8 cellular contexts compared by ENCODE assay signal in the genomic region with DNA sequence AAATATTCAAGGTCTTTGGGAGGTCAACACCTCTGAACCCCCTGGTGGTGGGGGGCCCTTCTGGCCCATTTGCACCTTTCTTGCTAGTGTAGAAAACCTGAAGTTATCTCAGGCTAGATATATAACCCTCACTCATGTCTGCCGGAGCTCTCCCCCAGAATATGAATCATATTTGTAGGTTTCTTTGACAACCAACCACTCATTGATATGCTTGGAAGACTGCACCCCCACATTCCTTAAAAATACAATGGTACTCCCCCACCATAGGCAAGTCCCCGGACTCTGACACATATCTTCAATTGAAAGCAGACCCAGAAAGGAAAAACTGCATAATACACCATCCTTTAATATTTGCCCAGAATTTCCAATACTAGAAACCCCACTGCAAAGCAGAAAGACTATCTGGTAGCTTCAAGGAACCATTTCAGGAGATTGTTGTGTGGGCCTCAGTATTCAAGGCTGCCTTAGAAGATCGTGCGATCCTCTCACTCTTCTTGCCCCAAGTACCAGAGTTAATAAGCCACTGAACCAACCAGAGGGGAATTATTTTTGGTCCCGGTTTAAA. TPM values are rescaled to one million over a fixed set of nuclear protein-coding genes. Genes with fewer than 3 reads are reported as not detected.
DNase-seq lines count a peak whose midpoint lies in the region; ATAC-seq and TF ChIP-seq lines count a peak whose summit lies in the region.

No MANE protein-coding gene starts in this region.

- H3K27me3 Mint-ChIP-seq in CD8-positive, alpha-beta T cell (ENCODE audit: low read depth) = no peaks in the 10 kb centered on the region

- no peak for TF ChIP-seq CTCF in CD8-positive, alpha-beta T cell (IDR thresholded peaks at IDR 0.05)
- TF ChIP-seq CTCF in cardiac fibroblast (IDR thresholded peaks at IDR 0.05; ENCODE audit: low read depth, low read length) = no peak

- intact Hi-C loops in CD8-positive, alpha-beta T cell (cut with DNase I, micrococcal nuclease) = loop anchor here (2.0 to 10.0 kb wide), 10 partner anchors 68 to 1318 kb away; a partner anchor contains a TSS
- intact Hi-C loops in aorta (cut with DNase I) = loop anchor here in 1 of 2 donors (5.0 to 10.0 kb wide), 3 partner anchors 162 to 217 kb away; a partner anchor contains a TSS

- H3K9ac ChIP-seq in mucosa of rectum (ENCODE audit: low read depth in 1 of 2, low read length in 2 of 2) = peak overlapping the region; percentile 92 to 100

- CTCF ChIA-PET in CD8-positive, alpha-beta T cell (lab: Charles Lee) = interaction anchor here (2.3 to 2.9 kb wide), 2 partner anchors 41 to 157 kb away, joined by 6 to 9 read pairs; a partner anchor contains a TSS

- peak overlapping the region; percentile 40 for H3K4me3 ChIP-seq in CD8-positive, alpha-beta T cell (ENCODE audit: low read depth, low read length)
- H3K4me3 ChIP-seq in MG63 (peak overlapping the region; percentile 96), cardiac fibroblast (replicated peaks in 1 of 2; ENCODE audit: low read depth in 2 of 2, low read length in 2 of 2) (peak overlapping the region; percentile 96 to 99), mucosa of rectum (ENCODE audit: low read length in 2 of 2) (peak overlapping the region; percentile 93 to 99), aorta (ENCODE audit: low read length in 2 of 2) (peak overlapping the region; percentile 11 to 44)

- POLR2A ChIA-PET in CD8-positive, alpha-beta T cell (lab: Charles Lee) = interaction anchor here (0.6 to 3.6 kb wide), 9 partner anchors 9 to 534 kb away, joined by 3 to 25 read pairs (median 4); a partner anchor contains a TSS

- 22% methylated on average over 5 of the region's 5 CpGs for WGBS in aorta, 2 donors

- peak; percentile 15 for ATAC-seq in CD8-positive, alpha-beta T cell
- ATAC-seq in GM21723 (IDR thresholded peaks at IDR 0.05; ENCODE audit: unreplicated experiment) = peak; percentile 7
- ATAC-seq in aorta (ENCODE audit: low FRiP score) = peak; percentile 0

- H3K36me3 ChIP-seq in CD8-positive, alpha-beta T cell (ENCODE audit: insufficient read depth, low read length) = no peaks in the 10 kb centered on the region
- H3K36me3 ChIP-seq in MG63 (peaks cover 31% of the 10 kb centered on the region), mucosa of rectum (ENCODE audit: control insufficient read depth in 2 of 2, insufficient read depth in 2 of 2, low read length in 2 of 2) (peaks cover 0 to 2% of the 10 kb centered on the region in 2 donors), aorta (ENCODE audit: control insufficient read depth in 1 of 2, insufficient read depth in 2 of 2, low read length in 1 of 2) (no peaks in the 10 kb centered on the region)

- DNase-seq in CD8-positive, alpha-beta T cell = peak in 1 of 7 experiments; percentile 10
- DNase-seq in MG63 (no peak), cardiac fibroblast (ENCODE audit: low read depth in 2 of 2) (peak; percentile 5 to 35), aorta (no peak), NCI-H1694 (lab: John Stamatoyannopoulos, UW) (no peak), NCI-H1694 treated with DMSO at 0.1 percent for 48 hours (lab: John Stamatoyannopoulos, UW) (no peak)

- peaks cover 40% of the 10 kb centered on the region for H3K4me1 ChIP-seq in CD8-positive, alpha-beta T cell (ENCODE audit: insufficient read depth, low read length)
- H3K4me1 ChIP-seq in mucosa of rectum (ENCODE audit: control insufficient read depth in 2 of 2, insufficient read depth in 2 of 2, low read length in 2 of 2) (peaks cover 17 to 18% of the 10 kb centered on the region in 2 donors), aorta (ENCODE audit: control insufficient read depth in 1 of 2, insufficient read depth in 2 of 2, low read length in 2 of 2) (no peaks in the 10 kb centered on the region)

- peak overlapping the region; percentile 99 for H3K27ac Mint-ChIP-seq in CD8-positive, alpha-beta T cell

- peaks cover 57% of the 10 kb centered on the region for H3K4me1 Mint-ChIP-seq in CD8-positive, alpha-beta T cell (ENCODE audit: low read depth)

- H3K36me3 Mint-ChIP-seq in CD8-positive, alpha-beta T cell = peaks cover 31% of the 10 kb centered on the region

- H3K9me3 ChIP-seq in CD8-positive, alpha-beta T cell (ENCODE audit: low read length) = no peaks in the 10 kb centered on the region
- H3K9me3 ChIP-seq in MG63 = no peaks in the 10 kb centered on the region
- H3K9me3 ChIP-seq in mucosa of rectum (ENCODE audit: control insufficient read depth in 2 of 2, low read length in 2 of 2) = no peaks in the 10 kb centered on the region
- no peaks in the 10 kb centered on the region for H3K9me3 ChIP-seq in aorta (ENCODE audit: control insufficient read depth, low read length)

- peak overlapping the region; percentile 91 for H3K4me3 Mint-ChIP-seq in CD8-positive, alpha-beta T cell

- H3K27ac ChIP-seq in CD8-positive, alpha-beta T cell (ENCODE audit: low read depth, low read length) = peak overlapping the region; percentile 98
- H3K27ac ChIP-seq in mucosa of rectum (ENCODE audit: low read depth in 2 of 2, low read length in 2 of 2) (peak overlapping the region; percentile 99), aorta (ENCODE audit: low read depth in 1 of 2, low read length in 2 of 2) (peak overlapping the region; percentile 28 to 39)

- H3K9me3 Mint-ChIP-seq in CD8-positive, alpha-beta T cell = peaks cover 2% of the 10 kb centered on the region

- no peaks in the 10 kb centered on the region for H3K27me3 ChIP-seq in CD8-positive, alpha-beta T cell (ENCODE audit: insufficient read depth, low read length)
- H3K27me3 ChIP-seq in MG63 = no peaks in the 10 kb centered on the region
- H3K27me3 ChIP-seq in mucosa of rectum (ENCODE audit: control insufficient read depth in 2 of 2, insufficient read depth in 2 of 2, low read length in 2 of 2) = no peaks in the 10 kb centered on the region
- H3K27me3 ChIP-seq in aorta (ENCODE audit: control insufficient read depth in 1 of 2, insufficient read depth in 2 of 2, low read length in 1 of 2) = no peaks in the 10 kb centered on the region

RNA-seq across cellular contexts. Expression of a gene that starts 1.0 kb away (rescaled TPM):
- total RNA-seq in CD8-positive, alpha-beta T cell = 100 to 1,000 TPM; 249 to 250 TPM
- total RNA-seq in MG63 (2014; rRNA removed; shearing (Covaris generic); ENCODE audit: low replicate concordance) = 85.8 and 235 TPM in 2 replicates
- total RNA-seq in aorta = 10 to 100 TPM; 96.6 to 99.2 TPM
- 100 to 1,000 TPM; 111 to 153 TPM for polyA plus RNA-seq in aorta

RNA-seq across cellular contexts. Expression of a gene that starts 3.4 kb away (rescaled TPM):
- under 1 TPM; 0.22 to 0.30 TPM for total RNA-seq in CD8-positive, alpha-beta T cell
- total RNA-seq in MG63 (2014; rRNA removed; shearing (Covaris generic); ENCODE audit: low replicate concordance) = 3.3 and 8.7 TPM in 2 replicates
- 1 to 10 TPM; 3.8 to 5.4 TPM for total RNA-seq in aorta
- polyA plus RNA-seq in aorta = 1 to 10 TPM; 1.8 to 3.5 TPM

RNA-seq across cellular contexts. Expression of a gene that starts 41.3 kb away (rescaled TPM):
- 10 to 100 TPM; 14.7 to 15.5 TPM for total RNA-seq in CD8-positive, alpha-beta T cell
- total RNA-seq in MG63 (2014; rRNA removed; shearing (Covaris generic); ENCODE audit: low replicate concordance) = 116 and 161 TPM in 2 replicates
- 10 to 100 TPM; 11.0 to 12.0 TPM for total RNA-seq in aorta
- polyA plus RNA-seq in aorta = 10 to 100 TPM; 21.8 to 35.9 TPM

Comparison
In these comparisons a context has a peak if more than half of its experiments do, and no peak if none do; other contexts are left out.
1. DNase-seq: peak in cardiac fibroblast (2 of 2); none in MG63 (single experiment), aorta (0 of 2), NCI-H1694 (single experiment) and NCI-H1694 treated with DMSO at 0.1 percent for 48 hours (single experiment).
2. H3K27ac ChIP-seq: peak in every context shown above with its lines; median percentile 99 in mucosa of rectum; 98 in CD8-positive, alpha-beta T cell; 34 in aorta.
3. H3K4me3 ChIP-seq: peak in every context shown above with its lines; median percentile 98 in cardiac fibroblast; 96 in MG63; 96 in mucosa of rectum; 40 in CD8-positive, alpha-beta T cell; 28 in aorta.
4. Peak in every context shown above with its lines, with median percentiles within 50 percentile points of each other: ATAC-seq.